Comparison of ENCODE assay signal across 8 cellular contexts in genomic region chr17:28661635-28662526, GRCh38. TPM values are rescaled to one million over a fixed set of nuclear protein-coding genes. Genes with fewer than 3 reads are reported as not detected.
DNase-seq lines count a peak whose midpoint lies in the region; ATAC-seq and TF ChIP-seq lines count a peak whose summit lies in the region.

TSS of gene SDF2 (minus strand) at chr17:28661906. CDS start at chr17:28661876, 30 bp downstream.
TSS of gene SUPT6H (plus strand) at chr17:28662205. CDS start at chr17:28673402, 11,197 bp downstream.

- ATAC-seq in HG02885 (IDR thresholded peaks at IDR 0.05; ENCODE audit: poor library complexity, unreplicated experiment), result peak; percentile 86
- ATAC-seq in T-helper 17 cell, result peak; percentile 86
- peak; percentile 96 for ATAC-seq in left ventricle myocardium superior

- peak within 1 kb of the TSS; percentile 96 to 98 for H3K27ac ChIP-seq in uterus

- H3K4me1 Mint-ChIP-seq in T-helper 17 cell, result peaks cover 45% of the 10 kb centered on the region

- DNase-seq in NCI-H187 (lab: John Stamatoyannopoulos, UW), result peak; percentile 46 to 92
- DNase-seq in T-helper 17 cell, result peak; percentile 85 to 89 (median 87)
- DNase-seq in amygdala (lab: John Stamatoyannopoulos, UW), result peak; percentile 50 to 97 (median 88)
- DNase-seq in left ventricle myocardium superior, result peak; percentile 92
- DNase-seq in putamen (ENCODE audit: low spot score), result peak; percentile 93
- DNase-seq in uterus, result peak; percentile 88 to 90

- peak within 1 kb of the TSS; percentile 72 to 99 for H3K4me3 ChIP-seq in uterus

- no peaks in the 10 kb centered on the region for H3K27me3 Mint-ChIP-seq in T-helper 17 cell

- H3K4me3 Mint-ChIP-seq in T-helper 17 cell, result peak within 1 kb of the TSS; percentile 99

- peak in 1 of 4 experiments; percentile 4 for TF ChIP-seq CTCF in uterus (IDR thresholded peaks at IDR 0.05)

- no peaks in the 10 kb centered on the region for H3K36me3 ChIP-seq in uterus

- peaks cover 0 to 12% of the 10 kb centered on the region in 2 donors for H3K4me1 ChIP-seq in uterus

- H3K9me3 ChIP-seq in T-helper 17 cell (ENCODE audit: control insufficient read depth, low read length, poor library complexity, severe bottlenecking) (no peaks in the 10 kb centered on the region), uterus (no peaks in the 10 kb centered on the region)

- H3K36me3 Mint-ChIP-seq in T-helper 17 cell (ENCODE audit: low read depth), result peaks cover 18% of the 10 kb centered on the region

- TF ChIP-seq POLR2A in GM15510 (IDR thresholded peaks at IDR 0.05; ENCODE audit: borderline replicate concordance, extremely low read depth, insufficient read length) (peak; percentile 85), uterus (IDR thresholded peaks at IDR 0.05) (peak; percentile 67 to 89)

- peak within 1 kb of the TSS; percentile 100 for H3K27ac Mint-ChIP-seq in T-helper 17 cell

- no peaks in the 10 kb centered on the region for H3K27me3 ChIP-seq in uterus

- intact Hi-C loops in left ventricle myocardium superior (cut with micrococcal nuclease), result no loop called here
- intact Hi-C loops in uterus (cut with DNase I; ENCODE audit: low total_unique reads), result no loop called here

RNA-seq across cellular contexts. Expression of gene SDF2, which starts in this region (rescaled TPM):
- total RNA-seq in T-helper 17 cell (10 to 100 TPM; 31.5 to 38.5 TPM), left ventricle myocardium superior (30.7 TPM), uterus (10 to 100 TPM; 35.9 to 50.1 (median 43.3) TPM)

RNA-seq across cellular contexts. Expression of gene SUPT6H, which starts in this region (rescaled TPM):
- total RNA-seq in T-helper 17 cell, result 100 to 1,000 TPM; 136 to 139 TPM
- total RNA-seq in left ventricle myocardium superior, result 46.0 TPM
- total RNA-seq in uterus, result 10 to 100 TPM; 15.3 to 84.5 (median 47.5) TPM

Comparison
In these comparisons a context has a peak if more than half of its experiments do, and no peak if none do; other contexts are left out.
1. Peak in every context shown above with its lines: DNase-seq, ATAC-seq, H3K4me3 ChIP-seq and H3K27ac ChIP-seq.